Comparison of ENCODE assay signal across 23 cellular contexts in genomic region chr6:110041149-110041548, GRCh38.
A peak's percentile ranks its signal among the peaks of the same experiment; 100 is the strongest.
DNase-seq lines count a peak whose midpoint lies in the region; ATAC-seq and TF ChIP-seq lines count a peak whose summit lies in the region.
"Had no signal": no experiment of that assay in that cellular context is flagged by ENCODE, and none has a peak within 500 bp of the region (broad histone marks: within the 10 kb centered on the region; RNA-seq: fewer than 3 reads in every experiment).

No MANE protein-coding gene starts in this region.

- no peaks in the 10 kb centered on the region for H3K27me3 Mint-ChIP-seq in natural killer cell (ENCODE audit: low read depth in 2 of 2)
- no peaks in the 10 kb centered on the region for H3K27me3 Mint-ChIP-seq in natural killer cell treated with Interleukin-12 subunit alpha and Interleukin-12 subunit beta and Interleukin-15 and Interleukin-18, amount 100 ng/mL, for 72 hours
- no peaks in the 10 kb centered on the region for H3K27me3 Mint-ChIP-seq in activated naive CD8-positive, alpha-beta T cell treated with anti-CD3 and anti-CD28 coated beads, Interleukin-2, amount 10 ng/mL, durations not matched to agents 7 days and 5 days
- no peaks in the 10 kb centered on the region for H3K27me3 Mint-ChIP-seq in memory B cell

- H3K27ac Mint-ChIP-seq in natural killer cell (no peak overlapping the region), memory B cell (no peak overlapping the region)
- H3K27ac Mint-ChIP-seq in natural killer cell treated with Interleukin-12 subunit alpha and Interleukin-12 subunit beta and Interleukin-15 and Interleukin-18, amount 100 ng/mL, for 72 hours = peak overlapping the region in 1 of 2 donors; percentile 61
- H3K27ac Mint-ChIP-seq in activated naive CD8-positive, alpha-beta T cell treated with anti-CD3 and anti-CD28 coated beads, Interleukin-2, amount 10 ng/mL, durations not matched to agents 7 days and 5 days = peak overlapping the region; percentile 27
- H3K27ac Mint-ChIP-seq: brain; progenitor cell of endocrine pancreas; T-helper 2 cell treated with Interferon-gamma antibody and Interleukin-4, amounts not matched to agents 5 μg/mL and 100 μg/mL, for 36 hours had no signal

- H3K27ac ChIP-seq in left ventricle myocardium inferior (replicated peaks) = no peak overlapping the region
- H3K27ac ChIP-seq: colonic mucosa, KMS-11, sigmoid colon had no signal

- H3K4me1 ChIP-seq in left ventricle myocardium inferior = peaks cover 10% of the 10 kb centered on the region
- H3K4me1 ChIP-seq: colonic mucosa had no signal

- POLR2A ChIA-PET in activated naive CD8-positive, alpha-beta T cell treated with anti-CD3 and anti-CD28 coated beads, Interleukin-2, amount 10 ng/mL, durations not matched to agents 7 days and 5 days (lab: Charles Lee) = no interaction called here
- POLR2A ChIA-PET in HEK293T (lab: Yijun Ruan, JAX) = no interaction called here

- no peak overlapping the region for H3K4me3 ChIP-seq in left ventricle myocardium inferior
- H3K4me3 ChIP-seq: colonic mucosa, sigmoid colon had no signal

- no peaks in the 10 kb centered on the region for H3K9me3 Mint-ChIP-seq in natural killer cell
- no peaks in the 10 kb centered on the region for H3K9me3 Mint-ChIP-seq in natural killer cell treated with Interleukin-12 subunit alpha and Interleukin-12 subunit beta and Interleukin-15 and Interleukin-18, amount 100 ng/mL, for 72 hours
- H3K9me3 Mint-ChIP-seq in activated naive CD8-positive, alpha-beta T cell treated with anti-CD3 and anti-CD28 coated beads, Interleukin-2, amount 10 ng/mL, durations not matched to agents 7 days and 5 days = no peaks in the 10 kb centered on the region
- H3K9me3 Mint-ChIP-seq in memory B cell = no peaks in the 10 kb centered on the region
- H3K9me3 Mint-ChIP-seq: activated T-cell treated with anti-CD3 and anti-CD28 coated beads, Interleukin-2, amount 50 U/mL, for 4 hours; T-helper 2 cell treated with Interferon-gamma antibody and Interleukin-4, amounts not matched to agents 5 μg/mL and 100 μg/mL, for 36 hours had no signal

- DNase-seq in natural killer cell (no peak), memory B cell (ENCODE audit: low spot score in 2 of 2) (no peak), left ventricle myocardium inferior (no peak), HEK293T (ENCODE audit: extremely low spot score) (no peak)
- DNase-seq in natural killer cell treated with Interleukin-12 subunit alpha and Interleukin-12 subunit beta and Interleukin-15 and Interleukin-18, amount 100 ng/mL, for 72 hours (ENCODE audit: low spot score) = no peak
- no peak for DNase-seq in activated naive CD8-positive, alpha-beta T cell treated with anti-CD3 and anti-CD28 coated beads, Interleukin-2, amount 10 ng/mL, durations not matched to agents 7 days and 5 days
- DNase-seq in stimulated activated CD4-positive, alpha-beta T cell treated with anti-CD3 and anti-CD28 coated beads, Interleukin-4, amount 100 ng/mL, for 1 hour = no peak
- DNase-seq: activated CD8-positive, alpha-beta memory T cell treated with anti-CD3 and anti-CD28 coated beads for 24 hours; activated T-cell treated with anti-CD3 and anti-CD28 coated beads, Interleukin-2, amount 50 U/mL, for 4 hours; colonic mucosa; DND-41; head of caudate nucleus; left cardiac atrium; midbrain; NCI-H1436 treated with DMSO at 0.1 percent for 48 hours; NCI-H526; RPMI8226; sigmoid colon; substantia nigra had no signal

- H3K9me3 ChIP-seq in left ventricle myocardium inferior (replicated peaks) = peaks cover 7% of the 10 kb centered on the region
- H3K9me3 ChIP-seq: colonic mucosa, sigmoid colon had no signal

- H3K4me1 Mint-ChIP-seq in natural killer cell = peaks cover 29 to 36% of the 10 kb centered on the region in 2 donors
- peaks cover 16 to 21% of the 10 kb centered on the region in 2 donors for H3K4me1 Mint-ChIP-seq in natural killer cell treated with Interleukin-12 subunit alpha and Interleukin-12 subunit beta and Interleukin-15 and Interleukin-18, amount 100 ng/mL, for 72 hours (ENCODE audit: low read depth in 2 of 2)
- H3K4me1 Mint-ChIP-seq in activated naive CD8-positive, alpha-beta T cell treated with anti-CD3 and anti-CD28 coated beads, Interleukin-2, amount 10 ng/mL, durations not matched to agents 7 days and 5 days = peaks cover 25% of the 10 kb centered on the region
- peaks cover 9% of the 10 kb centered on the region for H3K4me1 Mint-ChIP-seq in memory B cell

- H3K27me3 ChIP-seq in left ventricle myocardium inferior (ENCODE audit: low read depth) = no peaks in the 10 kb centered on the region
- H3K27me3 ChIP-seq: colonic mucosa, sigmoid colon had no signal

- TF ChIP-seq CTCF in natural killer cell (IDR thresholded peaks at IDR 0.05) (no peak), left ventricle myocardium inferior (IDR thresholded peaks at IDR 0.05; ENCODE audit: borderline replicate concordance) (no peak)

- H3K36me3 ChIP-seq in left ventricle myocardium inferior = no peaks in the 10 kb centered on the region
- H3K36me3 ChIP-seq: colonic mucosa, sigmoid colon had no signal

- CTCF ChIA-PET in HEK293T (lab: Yijun Ruan, JAX) = no interaction called here

- intact Hi-C loops in natural killer cell (cut with micrococcal nuclease) = no loop called here
- intact Hi-C loops in left ventricle myocardium inferior (cut with micrococcal nuclease) = no loop called here

- H3K4me3 Mint-ChIP-seq in natural killer cell (peak overlapping the region; percentile 13), memory B cell (peak overlapping the region; percentile 51)
- no peak overlapping the region for H3K4me3 Mint-ChIP-seq in natural killer cell treated with Interleukin-12 subunit alpha and Interleukin-12 subunit beta and Interleukin-15 and Interleukin-18, amount 100 ng/mL, for 72 hours
- peak overlapping the region; percentile 63 for H3K4me3 Mint-ChIP-seq in activated naive CD8-positive, alpha-beta T cell treated with anti-CD3 and anti-CD28 coated beads, Interleukin-2, amount 10 ng/mL, durations not matched to agents 7 days and 5 days
- H3K4me3 Mint-ChIP-seq: activated T-cell treated with anti-CD3 and anti-CD28 coated beads, Interleukin-2, amount 50 U/mL, for 4 hours; brain had no signal

- no peaks in the 10 kb centered on the region for H3K36me3 Mint-ChIP-seq in natural killer cell
- H3K36me3 Mint-ChIP-seq in natural killer cell treated with Interleukin-12 subunit alpha and Interleukin-12 subunit beta and Interleukin-15 and Interleukin-18, amount 100 ng/mL, for 72 hours = no peaks in the 10 kb centered on the region
- no peaks in the 10 kb centered on the region for H3K36me3 Mint-ChIP-seq in activated naive CD8-positive, alpha-beta T cell treated with anti-CD3 and anti-CD28 coated beads, Interleukin-2, amount 10 ng/mL, durations not matched to agents 7 days and 5 days
- no peaks in the 10 kb centered on the region for H3K36me3 Mint-ChIP-seq in memory B cell
- H3K36me3 Mint-ChIP-seq: brain had no signal

- no peak for ATAC-seq in natural killer cell
- no peak for ATAC-seq in natural killer cell treated with Interleukin-12 subunit alpha and Interleukin-12 subunit beta and Interleukin-15 and Interleukin-18, amount 100 ng/mL, for 72 hours
- ATAC-seq in activated naive CD8-positive, alpha-beta T cell treated with anti-CD3 and anti-CD28 coated beads, Interleukin-2, amount 10 ng/mL, durations not matched to agents 7 days and 5 days (ENCODE audit: low read depth) = no peak
- no peak for ATAC-seq in memory B cell (ENCODE audit: low read depth)
- ATAC-seq: activated T-cell treated with anti-CD3 and anti-CD28 coated beads, Interleukin-2, amount 50 U/mL, for 4 hours; left cardiac atrium had no signal

TF ChIP-seq in HEK293T, 16 proteins besides CTCF, POLR2A, EP300 and RAD21:
- TF ChIP-seq FOXM1 (IDR thresholded peaks at IDR 0.05; ENCODE audit: borderline replicate concordance) = no peak
- TF ChIP-seq LEF1 (IDR thresholded peaks at IDR 0.05; ENCODE audit: borderline replicate concordance) = no peak
- no peak for TF ChIP-seq TARDBP (IDR thresholded peaks at IDR 0.05)
- no peak for TF ChIP-seq HDGF (IDR thresholded peaks at IDR 0.05; ENCODE audit: borderline replicate concordance)
- no peak for TF ChIP-seq SUZ12 (IDR thresholded peaks at IDR 0.05)
- TF ChIP-seq CTBP1 (IDR thresholded peaks at IDR 0.05; ENCODE audit: borderline replicate concordance) = no peak
- TF ChIP-seq SP1 (IDR thresholded peaks at IDR 0.05) = no peak
- TF ChIP-seq ZNF384 (IDR thresholded peaks at IDR 0.05) = no peak
- no peak for TF ChIP-seq NFRKB (IDR thresholded peaks at IDR 0.05)
- no peak for TF ChIP-seq FOXK2 (IDR thresholded peaks at IDR 0.05)
- no peak for TF ChIP-seq FOXA1 (IDR thresholded peaks at IDR 0.05)
- no peak for TF ChIP-seq BHLHE40 (IDR thresholded peaks at IDR 0.05; ENCODE audit: borderline replicate concordance)
- no peak for TF ChIP-seq L3MBTL2 (conservative IDR thresholded peaks at IDR 0.05)
- no peak for TF ChIP-seq ARNT (IDR thresholded peaks at IDR 0.05)
- TF ChIP-seq, protein P1, sequence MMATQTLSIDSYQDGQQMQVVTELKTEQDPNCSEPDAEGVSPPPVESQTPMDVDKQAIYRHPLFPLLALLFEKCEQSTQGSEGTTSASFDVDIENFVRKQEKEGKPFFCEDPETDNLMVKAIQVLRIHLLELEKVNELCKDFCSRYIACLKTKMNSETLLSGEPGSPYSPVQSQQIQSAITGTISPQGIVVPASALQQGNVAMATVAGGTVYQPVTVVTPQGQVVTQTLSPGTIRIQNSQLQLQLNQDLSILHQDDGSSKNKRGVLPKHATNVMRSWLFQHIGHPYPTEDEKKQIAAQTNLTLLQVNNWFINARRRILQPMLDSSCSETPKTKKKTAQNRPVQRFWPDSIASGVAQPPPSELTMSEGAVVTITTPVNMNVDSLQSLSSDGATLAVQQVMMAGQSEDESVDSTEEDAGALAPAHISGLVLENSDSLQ (IDR thresholded peaks at IDR 0.05) = no peak
- TF ChIP-seq ELF4 (IDR thresholded peaks at IDR 0.05) = no peak
